Comparison of ENCODE assay signal across 13 cellular contexts in the genomic region with DNA sequence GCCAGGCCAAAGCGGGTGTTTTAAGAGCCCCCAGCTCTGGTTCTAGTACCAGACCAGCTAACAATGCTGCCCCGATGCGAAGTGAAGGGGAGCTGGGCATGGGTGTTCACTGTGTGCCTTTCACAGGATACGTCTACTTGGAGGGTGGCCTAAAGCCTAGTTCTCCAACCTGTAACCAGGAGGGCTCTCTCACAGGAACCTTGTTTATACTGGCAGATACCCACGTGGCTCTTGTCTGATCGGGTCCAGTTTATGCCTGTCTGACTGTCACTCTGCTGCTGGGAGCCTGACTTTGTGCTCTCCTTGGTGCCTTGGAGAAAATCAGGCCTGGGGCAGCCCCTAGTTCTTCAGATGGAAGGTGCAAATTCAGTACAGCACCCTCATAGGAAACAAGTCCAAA.
"Had no signal": no experiment of that assay in that cellular context is flagged by ENCODE, and none has a peak within 500 bp of the region (broad histone marks: within the 10 kb centered on the region; RNA-seq: fewer than 3 reads in every experiment).

No MANE protein-coding gene starts in this region.

- FAIRE-seq: astrocyte, colon, endothelial cell of umbilical vein had no signal

- H3K27me3 ChIP-seq: gastrocnemius medialis, heart right ventricle, tibial nerve had no signal

- H3K9ac ChIP-seq: parathyroid adenoma had no signal

- H3K9me3 ChIP-seq: gastrocnemius medialis, heart right ventricle, tibial nerve had no signal

- H3K4me3 ChIP-seq: gastrocnemius medialis, heart right ventricle, skin epidermis, tibial nerve had no signal

- H3K36me3 ChIP-seq: gastrocnemius medialis, heart right ventricle, tibial nerve had no signal

- DNase-seq: activated CD4-positive, alpha-beta T cell treated with anti-CD3 and anti-CD28 coated beads for 1 hour; activated CD4-positive, alpha-beta T cell treated with anti-CD3 and anti-CD28 coated beads, Interleukin-2, amount 50 U/mL, for 48 hours; activated naive CD4-positive, alpha-beta T cell; gastrocnemius medialis; heart right ventricle; left ventricle myocardium superior; retina had no signal

- H3K79me2 ChIP-seq: parathyroid adenoma had no signal

- H2AFZ ChIP-seq: parathyroid adenoma had no signal

- ATAC-seq: gastrocnemius medialis, left ventricle myocardium superior had no signal

- H3K4me1 ChIP-seq: parathyroid adenoma had no signal

- H3K27ac ChIP-seq: parathyroid adenoma had no signal
